In genomic region chr5:149811453-149811852, GRCh38 we compare ENCODE assay signal across 17 cellular contexts.
A peak's percentile ranks its signal among the peaks of the same experiment; 100 is the strongest.
DNase-seq lines count a peak whose midpoint lies in the region; ATAC-seq, FAIRE-seq and TF ChIP-seq lines count a peak whose summit lies in the region.
"Had no signal": no experiment of that assay in that cellular context is flagged by ENCODE, and none has a peak within 500 bp of the region (broad histone marks: within the 10 kb centered on the region; RNA-seq: fewer than 3 reads in every experiment).

No MANE protein-coding gene starts in this region.

- H2AK5ac ChIP-seq in mesendoderm (ENCODE audit: low read length) = no peak overlapping the region

- H3K4me2 ChIP-seq in mesendoderm (ENCODE audit: low read length) = no peak overlapping the region

- ATAC-seq in GM18909 (IDR thresholded peaks at IDR 0.05; ENCODE audit: poor library complexity, unreplicated experiment) = peak; percentile 47
- peak; percentile 8 for ATAC-seq in stimulated activated effector memory CD8-positive, alpha-beta T cell treated with anti-CD3 and anti-CD28 coated beads, Interleukin-12 subunit alpha, Interleukin-12 subunit beta, amount 100 ng/mL, for 72 hours

- no peak overlapping the region for H3K4ac ChIP-seq in mesendoderm (ENCODE audit: low read depth, low read length)

- no peak for TF ChIP-seq CTCF in HEK293 (tag by site-specific recombination; IDR thresholded peaks at IDR 0.05)
- TF ChIP-seq CTCF in mesothelial cell of epicardium (IDR thresholded peaks at IDR 0.05; ENCODE audit: unreplicated experiment) = no peak

- no CpG with 5 or more reads among the region's 3 CpGs for WGBS in mesendoderm (ENCODE audit: extremely low coverage, insufficient coverage, low lambda C conversion rate)

- DNase-seq in mesothelial cell of epicardium (ENCODE audit: low spot score in 2 of 2, unreplicated experiment in 2 of 2) = no peak
- no peak for DNase-seq in stimulated activated effector memory CD8-positive, alpha-beta T cell treated with anti-CD3 and anti-CD28 coated beads, Interleukin-12 subunit alpha, Interleukin-12 subunit beta, amount 100 ng/mL, for 72 hours (ENCODE audit: low spot score in 2 of 2)
- no peak for DNase-seq in activated naive CD4-positive, alpha-beta T cell (lab: John Stamatoyannopoulos, UW)
- no peak for DNase-seq in frontal cortex (ENCODE audit: low spot score in 2 of 2)
- no peak for DNase-seq in mesendoderm
- DNase-seq: Caco-2; CD4-positive, CD25-positive, alpha-beta regulatory T cell; Karpas-422; NCI-H1105; NCI-H1694 treated with DMSO at 0.1 percent for 48 hours; NCI-H2107; NCI-H2227 treated with DMSO at 0.1 percent for 48 hours; NCI-H524 had no signal

- POLR2A ChIA-PET in HEK293 (lab: Yijun Ruan, JAX) = no interaction called here

- H3K36me3 ChIP-seq in HEK293 (ENCODE audit: control insufficient read depth in 2 of 2, insufficient read depth in 1 of 2, low read length in 2 of 2) = no peaks in the 10 kb centered on the region
- H3K36me3 ChIP-seq in mesendoderm (ENCODE audit: control insufficient read depth, insufficient read depth, low read length) = no peaks in the 10 kb centered on the region

- no peaks in the 10 kb centered on the region for H3K36me3 Mint-ChIP-seq in mesothelial cell of epicardium
- no peaks in the 10 kb centered on the region for H3K36me3 Mint-ChIP-seq in stimulated activated effector memory CD8-positive, alpha-beta T cell treated with anti-CD3 and anti-CD28 coated beads, Interleukin-12 subunit alpha, Interleukin-12 subunit beta, amount 100 ng/mL, for 72 hours
- H3K36me3 Mint-ChIP-seq: CD4-positive, CD25-positive, alpha-beta regulatory T cell had no signal

- H3K9me3 Mint-ChIP-seq in mesothelial cell of epicardium = no peaks in the 10 kb centered on the region
- H3K9me3 Mint-ChIP-seq in stimulated activated effector memory CD8-positive, alpha-beta T cell treated with anti-CD3 and anti-CD28 coated beads, Interleukin-12 subunit alpha, Interleukin-12 subunit beta, amount 100 ng/mL, for 72 hours = no peaks in the 10 kb centered on the region

- no peaks in the 10 kb centered on the region for H3K79me1 ChIP-seq in mesendoderm (ENCODE audit: low read length)

- no peaks in the 10 kb centered on the region for H3K79me2 ChIP-seq in mesendoderm (ENCODE audit: control insufficient read depth, insufficient read depth, low read length)

- H3K4me3 ChIP-seq in HEK293 (ENCODE audit: low read depth, low read length) (no peak overlapping the region), mesendoderm (ENCODE audit: low read length) (no peak overlapping the region)
- H3K4me3 ChIP-seq: SK-N-MC had no signal

- H2BK15ac ChIP-seq in mesendoderm (replicated peaks; ENCODE audit: low read depth) = no peak overlapping the region

- no peak overlapping the region for H2BK5ac ChIP-seq in mesendoderm (ENCODE audit: low read length)

- H3K27ac ChIP-seq in HEK293 (ENCODE audit: extremely low read depth, low read depth, low read length) (no peak overlapping the region), mesendoderm (ENCODE audit: low read depth, low read length) (no peak overlapping the region)
- H3K27ac ChIP-seq: SK-N-MC had no signal

- no peak overlapping the region for H4K5ac ChIP-seq in mesendoderm (ENCODE audit: low read length)

- no peak overlapping the region for H2BK120ac ChIP-seq in mesendoderm (ENCODE audit: low read depth, low read length)

- H3K18ac ChIP-seq in mesendoderm (ENCODE audit: low read length) = no peak overlapping the region

- H3K56ac ChIP-seq in mesendoderm (ENCODE audit: low read length) = no peak overlapping the region

- H4K8ac ChIP-seq in mesendoderm (ENCODE audit: low read depth, low read length) = no peak overlapping the region

- H3K4me1 Mint-ChIP-seq in mesothelial cell of epicardium = peaks cover 9% of the 10 kb centered on the region
- H3K4me1 Mint-ChIP-seq in stimulated activated effector memory CD8-positive, alpha-beta T cell treated with anti-CD3 and anti-CD28 coated beads, Interleukin-12 subunit alpha, Interleukin-12 subunit beta, amount 100 ng/mL, for 72 hours = no peaks in the 10 kb centered on the region

- CTCF ChIA-PET in HEK293 (lab: Yijun Ruan, JAX) = interaction anchor here (0.6 to 2.0 kb wide), 3 partner anchors 22 to 619 kb away, joined by 3 to 7 read pairs (median 4); no protein-coding TSS in a partner anchor

- H3K9me3 ChIP-seq in HEK293 (ENCODE audit: control insufficient read depth, insufficient read depth, low read depth, low read length) = no peaks in the 10 kb centered on the region
- H3K9me3 ChIP-seq: Caco-2 had no signal

- H3K4me1 ChIP-seq in HEK293 (ENCODE audit: control insufficient read depth, insufficient read depth, low read length) (no peaks in the 10 kb centered on the region), mesendoderm (ENCODE audit: control insufficient read depth, low read depth, low read length) (peaks cover 3% of the 10 kb centered on the region)
- H3K4me1 ChIP-seq: Caco-2 had no signal

- H3K9ac ChIP-seq in mesendoderm (ENCODE audit: low read length) = no peak overlapping the region

- H3K23ac ChIP-seq in mesendoderm (ENCODE audit: low read length) = no peak overlapping the region

- no peak for FAIRE-seq in frontal cortex (lab: Jason Lieb, UNC)
- FAIRE-seq: H54 had no signal

- no peaks in the 10 kb centered on the region for H3K27me3 ChIP-seq in mesendoderm (ENCODE audit: insufficient read depth, low read length, poor library complexity)

- H3K27ac Mint-ChIP-seq in mesothelial cell of epicardium = peak overlapping the region; percentile 5
- H3K27ac Mint-ChIP-seq in stimulated activated effector memory CD8-positive, alpha-beta T cell treated with anti-CD3 and anti-CD28 coated beads, Interleukin-12 subunit alpha, Interleukin-12 subunit beta, amount 100 ng/mL, for 72 hours = no peak overlapping the region

- H3K27me3 Mint-ChIP-seq in mesothelial cell of epicardium (ENCODE audit: low read depth) = no peaks in the 10 kb centered on the region
- H3K27me3 Mint-ChIP-seq: CD4-positive, CD25-positive, alpha-beta regulatory T cell had no signal

- no peak overlapping the region for H3K4me3 Mint-ChIP-seq in mesothelial cell of epicardium
- no peak overlapping the region for H3K4me3 Mint-ChIP-seq in stimulated activated effector memory CD8-positive, alpha-beta T cell treated with anti-CD3 and anti-CD28 coated beads, Interleukin-12 subunit alpha, Interleukin-12 subunit beta, amount 100 ng/mL, for 72 hours
- H3K4me3 Mint-ChIP-seq: CD4-positive, CD25-positive, alpha-beta regulatory T cell had no signal

TF ChIP-seq in HEK293, 187 proteins besides CTCF, POLR2A, EP300 and RAD21:
- TF ChIP-seq ZBTB17 (tag by site-specific recombination; IDR thresholded peaks at IDR 0.05) (0 out of 2 replicates have a peak, but pooled peaks have one; percentile 24), ZNF585B (tag by site-specific recombination; IDR thresholded peaks at IDR 0.05) (no peak)
